Comparison of ENCODE assay signal across 19 cellular contexts in genomic region chr1:98315309-98315708, GRCh38.
A peak's percentile ranks its signal among the peaks of the same experiment; 100 is the strongest.
DNase-seq lines count a peak whose midpoint lies in the region; ATAC-seq, FAIRE-seq and TF ChIP-seq lines count a peak whose summit lies in the region.
"Had no signal": no experiment of that assay in that cellular context is flagged by ENCODE, and none has a peak within 500 bp of the region (broad histone marks: within the 10 kb centered on the region; RNA-seq: fewer than 3 reads in every experiment).

No MANE protein-coding gene starts in this region.

- peaks cover 23% of the 10 kb centered on the region for H3K4me1 ChIP-seq in ACC112 (ENCODE audit: control insufficient read depth, insufficient read depth, low read length, unreplicated experiment)
- H3K4me1 ChIP-seq in effector memory CD4-positive, alpha-beta T cell (ENCODE audit: control insufficient read depth, insufficient read depth, low read length, poor library complexity, severe bottlenecking): no peaks in the 10 kb centered on the region

- FAIRE-seq in bronchial epithelial cell (lab: Jason Lieb, UNC): no peak

- H3K27me3 ChIP-seq in ACC112 (ENCODE audit: insufficient read depth, low read length): no peaks in the 10 kb centered on the region
- H3K27me3 ChIP-seq in bronchial epithelial cell (ENCODE audit: control insufficient read depth, insufficient read depth, low read length): no peaks in the 10 kb centered on the region
- H3K27me3 ChIP-seq in effector memory CD4-positive, alpha-beta T cell (replicated peaks; ENCODE audit: control insufficient read depth, insufficient read depth, low read length, poor library complexity, severe bottlenecking): no peaks in the 10 kb centered on the region
- H3K27me3 ChIP-seq: neutrophil, transverse colon had no signal

- H2AFZ ChIP-seq in ACC112 (ENCODE audit: low read length, unreplicated experiment): no peak overlapping the region

- H3K4me3 ChIP-seq in ACC112 (ENCODE audit: low read depth, low read length) (0 out of 2 replicates have a peak overlapping the region, but pooled peaks have one; percentile 39), bronchial epithelial cell (ENCODE audit: low read depth, low read length) (no peak overlapping the region)
- H3K4me3 ChIP-seq in effector memory CD4-positive, alpha-beta T cell (ENCODE audit: insufficient read depth, low read depth, low read length, poor library complexity, severe bottlenecking): no peak overlapping the region
- H3K4me3 ChIP-seq: transverse colon had no signal

- H3K36me3 ChIP-seq in ACC112 (ENCODE audit: insufficient read depth, low read length) (no peaks in the 10 kb centered on the region), bronchial epithelial cell (ENCODE audit: control insufficient read depth, insufficient read depth, low read length) (no peaks in the 10 kb centered on the region)
- no peaks in the 10 kb centered on the region for H3K36me3 ChIP-seq in effector memory CD4-positive, alpha-beta T cell (ENCODE audit: control insufficient read depth, insufficient read depth, low read length)
- H3K36me3 ChIP-seq: neutrophil, transverse colon had no signal

- no peaks in the 10 kb centered on the region for H3K79me2 ChIP-seq in ACC112 (ENCODE audit: control insufficient read depth, insufficient read depth, low read length, unreplicated experiment)

- no peak for ATAC-seq in GM21717 (IDR thresholded peaks at IDR 0.05; ENCODE audit: unreplicated experiment)
- ATAC-seq: sciatic nerve had no signal

- 0 out of 2 replicates have a peak overlapping the region, but pooled peaks have one; percentile 11 for H3K27ac ChIP-seq in ACC112 (ENCODE audit: low read depth, low read length)
- no peak overlapping the region for H3K27ac ChIP-seq in effector memory CD4-positive, alpha-beta T cell (ENCODE audit: insufficient read depth, low read length, poor library complexity, severe bottlenecking)
- H3K27ac ChIP-seq: neutrophil had no signal

- DNase-seq in LHCN-M2 (ENCODE audit: low read depth): peak; percentile 79
- peak; percentile 45 for DNase-seq in bronchial epithelial cell (ENCODE audit: low read depth)
- DNase-seq in hepatic stellate cell (ENCODE audit: low spot score): peak; percentile 6
- DNase-seq in effector memory CD4-positive, alpha-beta T cell: no peak
- DNase-seq in RPMI8226: no peak
- DNase-seq in NCI-H2107 (lab: John Stamatoyannopoulos, UW): no peak
- DNase-seq: ACHN; activated CD4-positive, CD25-positive, alpha-beta regulatory T cell treated with anti-CD3 and anti-CD28 coated beads, Interleukin-2, amount 50 U/mL, for 72 hours; Calu3; Kasumi-1; NCI-H187; NCI-H524; OCI-M1; stimulated activated CD4-positive, alpha-beta T cell treated with anti-CD3 and anti-CD28 coated beads, Interleukin-4, amount 100 ng/mL, for 4 hours; transverse colon had no signal

- H3K9me3 ChIP-seq in effector memory CD4-positive, alpha-beta T cell (ENCODE audit: control insufficient read depth, low read length): no peaks in the 10 kb centered on the region
- H3K9me3 ChIP-seq: neutrophil, transverse colon had no signal

- no peak for TF ChIP-seq CTCF in bronchial epithelial cell (IDR thresholded peaks at IDR 0.05; ENCODE audit: insufficient read depth, low read length, severe bottlenecking)

Comparison
In these comparisons a context has a peak if more than half of its experiments do, and no peak if none do; other contexts are left out.
1. DNase-seq: peak in LHCN-M2 (single experiment), bronchial epithelial cell (single experiment) and hepatic stellate cell (single experiment); none in effector memory CD4-positive, alpha-beta T cell (0 of 3), RPMI8226 (single experiment) and NCI-H2107 (single experiment).